Comparison of ENCODE assay signal across 15 cellular contexts in genomic region chr4:90220453-90220852, GRCh38.
"Had no signal": no experiment of that assay in that cellular context is flagged by ENCODE, and none has a peak within 500 bp of the region (broad histone marks: within the 10 kb centered on the region; RNA-seq: fewer than 3 reads in every experiment).

No MANE protein-coding gene starts in this region.

- H3K4me3 ChIP-seq: heart left ventricle, stomach, thoracic aorta, upper lobe of right lung, vagina had no signal

- H3K27ac ChIP-seq: heart left ventricle, neutrophil, stomach, thoracic aorta, upper lobe of right lung, vagina had no signal

- H3K9me3 ChIP-seq: neutrophil, thoracic aorta, upper lobe of right lung, vagina had no signal

- H3K4me1 ChIP-seq: heart left ventricle, stomach, upper lobe of right lung, vagina had no signal

- DNase-seq: effector memory CD4-positive, alpha-beta T cell; heart left ventricle; hippocampal formation; kidney glomerular epithelial cell; mammary epithelial cell; naive thymus-derived CD4-positive, alpha-beta T cell; nephron progenitor cell; stimulated activated CD4-positive, alpha-beta T cell treated with anti-CD3 and anti-CD28 coated beads, Interleukin-2, amount 100 ng/mL, for 24 hours; stimulated activated naive CD4-positive, alpha-beta T cell; stomach; substantia nigra; upper lobe of right lung had no signal

- H3K36me3 ChIP-seq: heart left ventricle, neutrophil, stomach, thoracic aorta, upper lobe of right lung, vagina had no signal

- H3K27me3 ChIP-seq: heart left ventricle, neutrophil, stomach, upper lobe of right lung, vagina had no signal
